1 cellular context compared by ENCODE assay signal in the genomic region with DNA sequence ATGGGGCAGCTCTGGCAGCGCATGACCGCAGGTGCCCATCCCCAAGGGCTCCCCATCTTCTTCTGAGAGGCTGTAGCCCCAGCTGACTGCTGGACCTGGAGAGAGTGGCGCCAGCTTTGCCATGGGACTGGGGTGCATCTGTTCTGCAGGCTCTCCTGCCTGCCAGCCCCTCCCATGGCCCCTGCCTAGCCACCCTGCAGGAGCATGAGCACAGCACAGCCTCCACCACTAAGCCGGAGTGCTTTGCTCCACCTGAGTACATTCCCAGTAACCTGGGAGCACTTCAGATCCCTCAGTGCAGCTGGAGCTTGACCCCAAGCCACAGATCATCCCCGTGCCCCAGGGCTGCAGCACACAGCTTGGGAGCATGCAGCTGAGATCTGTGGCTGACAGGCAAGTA.
TF ChIP-seq lines count a peak whose summit lies in the region.

No MANE protein-coding gene starts in this region.

TF ChIP-seq in HepG2, 621 proteins besides CTCF, POLR2A, EP300 and RAD21:
- TF ChIP-seq NFE2 (CRISPR knock-in tag; IDR thresholded peaks at IDR 0.05) (no peak), ZNF263 (CRISPR knock-in tag; IDR thresholded peaks at IDR 0.05) (peak; percentile 66), NFKB2 (CRISPR knock-in tag; IDR thresholded peaks at IDR 0.05; ENCODE audit: borderline replicate concordance) (peak; percentile 28; the same call in 1 of the 2 replicates), EZH2 (conservative IDR thresholded peaks at IDR 0.05; ENCODE audit: low read depth, low read length) (no peak)
